ENCODE assay signal across 1 cellular context in genomic region chrX:14802943-14803710, GRCh38.
TF ChIP-seq lines count a peak whose summit lies in the region.

No MANE protein-coding gene starts in this region.

TF ChIP-seq in SK-N-SH treated with all-trans-retinoic acid at 6 μM for 48 hours, 23 proteins besides CTCF, POLR2A, EP300 and RAD21 (continued from another document):
- no peak for TF ChIP-seq POU6F1 (CRISPR knock-in tag; IDR thresholded peaks at IDR 0.05; ENCODE audit: borderline replicate concordance, low read depth)
- no peak for TF ChIP-seq CSDC2 (CRISPR knock-in tag; IDR thresholded peaks at IDR 0.05)
- no peak for TF ChIP-seq CREB5 (CRISPR knock-in tag; IDR thresholded peaks at IDR 0.05; ENCODE audit: low read depth)
